In the genomic region with DNA sequence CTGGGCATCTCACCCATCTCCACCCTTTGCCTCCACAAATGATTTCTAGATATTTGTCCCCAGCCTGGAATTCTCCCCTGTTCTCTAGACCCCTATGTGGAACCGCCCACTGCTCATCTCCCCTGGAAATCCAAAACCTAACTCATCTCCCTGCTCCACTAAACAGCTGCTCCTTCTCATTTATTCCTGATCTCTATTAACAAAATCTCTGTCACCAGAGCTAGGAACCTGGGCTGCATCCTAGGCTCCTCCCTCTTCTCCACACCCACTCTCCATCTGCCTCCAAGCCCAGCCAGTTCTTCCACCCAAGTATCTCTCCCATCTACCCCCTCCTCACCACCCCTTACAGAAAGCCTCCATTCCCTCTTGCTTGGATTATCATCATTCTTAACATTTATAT, we compare ENCODE assay signal across 1 cellular context.
TF ChIP-seq lines count a peak whose summit lies in the region.

No MANE protein-coding gene starts in this region.

TF ChIP-seq in H1, 55 proteins besides CTCF, POLR2A, EP300 and RAD21:
- TF ChIP-seq RBBP5 (IDR thresholded peaks at IDR 0.05; ENCODE audit: borderline replicate concordance, low read depth, low read length) = no peak
- no peak for TF ChIP-seq SP1 (IDR thresholded peaks at IDR 0.05; ENCODE audit: low read depth, low read length)
